Comparison of ENCODE assay signal across 17 cellular contexts in genomic region chr1:145828368-145829016, GRCh38. TPM values are rescaled to one million over a fixed set of nuclear protein-coding genes. Genes with fewer than 3 reads are reported as not detected.
DNase-seq lines count a peak whose midpoint lies in the region; ATAC-seq and TF ChIP-seq lines count a peak whose summit lies in the region.
"Had no signal": no experiment of that assay in that cellular context is flagged by ENCODE, and none has a peak within 500 bp of the region (broad histone marks: within the 10 kb centered on the region; RNA-seq: fewer than 3 reads in every experiment).

No MANE protein-coding gene starts in this region.

- POLR2A ChIA-PET in activated CD4-positive, alpha-beta memory T cell treated with anti-CD3 and anti-CD28 coated beads, Interleukin-2, amount 10 ng/mL, durations not matched to agents 7 days and 5 days (lab: Charles Lee): interaction anchor here (1.5 to 2.0 kb wide), 3 partner anchors 17 to 135 kb away, joined by 3 to 6 read pairs (median 3); partner anchors contain the start of gene NUDT17

- H3K4me1 ChIP-seq in thyroid gland: peaks cover 10 to 13% of the 10 kb centered on the region in 2 donors

- H3K4me1 Mint-ChIP-seq in activated T-cell treated with anti-CD3 and anti-CD28 coated beads, Interleukin-2, amount 50 U/mL, for 24 hours (ENCODE audit: low read depth): peaks cover 45% of the 10 kb centered on the region
- peaks cover 42% of the 10 kb centered on the region for H3K4me1 Mint-ChIP-seq in activated CD4-positive, alpha-beta memory T cell treated with anti-CD3 and anti-CD28 coated beads, Interleukin-2, amount 10 ng/mL, durations not matched to agents 7 days and 5 days

- peaks cover 54 to 56% of the 10 kb centered on the region in 2 donors for H3K36me3 ChIP-seq in thyroid gland

- H3K27me3 ChIP-seq in thyroid gland: no peaks in the 10 kb centered on the region
- H3K27me3 ChIP-seq: SJSA1 had no signal

- intact Hi-C loops in thyroid gland (cut with DNase I): no loop called here

- H3K9me3 Mint-ChIP-seq in activated T-cell treated with anti-CD3 and anti-CD28 coated beads, Interleukin-2, amount 50 U/mL, for 24 hours: no peaks in the 10 kb centered on the region
- H3K9me3 Mint-ChIP-seq in activated CD4-positive, alpha-beta memory T cell treated with anti-CD3 and anti-CD28 coated beads, Interleukin-2, amount 10 ng/mL, durations not matched to agents 7 days and 5 days: no peaks in the 10 kb centered on the region

- no peak for TF ChIP-seq CTCF in thyroid gland (IDR thresholded peaks at IDR 0.05)

- peak overlapping the region; percentile 21 for H3K4me3 Mint-ChIP-seq in activated T-cell treated with anti-CD3 and anti-CD28 coated beads, Interleukin-2, amount 50 U/mL, for 24 hours
- no peak overlapping the region for H3K4me3 Mint-ChIP-seq in activated CD4-positive, alpha-beta memory T cell treated with anti-CD3 and anti-CD28 coated beads, Interleukin-2, amount 10 ng/mL, durations not matched to agents 7 days and 5 days

- ATAC-seq in GM18498 (IDR thresholded peaks at IDR 0.05; ENCODE audit: unreplicated experiment): peak; percentile 30
- no peak for ATAC-seq in GM18907 (IDR thresholded peaks at IDR 0.05; ENCODE audit: unreplicated experiment)
- ATAC-seq: HCT116, PC-3 had no signal

- DNase-seq in activated T-cell treated with anti-CD3 and anti-CD28 coated beads, Interleukin-2, amount 50 U/mL, for 24 hours: no peak
- DNase-seq in activated T-cell treated with anti-CD3 and anti-CD28 coated beads, Interleukin-2, amount 50 U/mL, for 1 hour: no peak
- DNase-seq in activated CD4-positive, alpha-beta memory T cell treated with anti-CD3 and anti-CD28 coated beads, Interleukin-2, amount 10 ng/mL, durations not matched to agents 7 days and 5 days: no peak
- DNase-seq in erythroblast (lab: John Stamatoyannopoulos, UW): peak; percentile 93 to 94
- DNase-seq in SKM-1 (lab: John Stamatoyannopoulos, UW; ENCODE audit: unreplicated experiment): no peak
- no peak for DNase-seq in thyroid gland
- DNase-seq: caudate nucleus; effector CD8-positive, alpha-beta T cell; kidney glomerular epithelial cell; NCI-H187; NCI-H510A; PC-3; stimulated activated CD4-positive, alpha-beta T cell treated with anti-CD3 and anti-CD28 coated beads, Interleukin-12 subunit alpha, Interleukin-12 subunit beta, amount 100 ng/mL, for 4 hours had no signal

- peak; percentile 64 for TF ChIP-seq POLR2A in erythroblast (IDR thresholded peaks at IDR 0.05; ENCODE audit: low read length)
- no peak for TF ChIP-seq POLR2A in thyroid gland (IDR thresholded peaks at IDR 0.05)

- H3K27ac ChIP-seq in thyroid gland: no peak overlapping the region
- H3K27ac ChIP-seq: SJSA1 had no signal

- H3K9me3 ChIP-seq in thyroid gland: no peaks in the 10 kb centered on the region
- H3K9me3 ChIP-seq: SJSA1 had no signal

- peaks cover 84% of the 10 kb centered on the region for H3K36me3 Mint-ChIP-seq in activated T-cell treated with anti-CD3 and anti-CD28 coated beads, Interleukin-2, amount 50 U/mL, for 24 hours (ENCODE audit: low read depth)
- H3K36me3 Mint-ChIP-seq in activated CD4-positive, alpha-beta memory T cell treated with anti-CD3 and anti-CD28 coated beads, Interleukin-2, amount 10 ng/mL, durations not matched to agents 7 days and 5 days (ENCODE audit: low read depth): peaks cover 78% of the 10 kb centered on the region

- no peaks in the 10 kb centered on the region for H3K27me3 Mint-ChIP-seq in activated T-cell treated with anti-CD3 and anti-CD28 coated beads, Interleukin-2, amount 50 U/mL, for 24 hours
- no peaks in the 10 kb centered on the region for H3K27me3 Mint-ChIP-seq in activated CD4-positive, alpha-beta memory T cell treated with anti-CD3 and anti-CD28 coated beads, Interleukin-2, amount 10 ng/mL, durations not matched to agents 7 days and 5 days

- no peak overlapping the region for H3K4me3 ChIP-seq in thyroid gland (replicated peaks in 1 of 3)
- H3K4me3 ChIP-seq: SJSA1 had no signal

- CTCF ChIA-PET in activated CD4-positive, alpha-beta memory T cell treated with anti-CD3 and anti-CD28 coated beads, Interleukin-2, amount 10 ng/mL, durations not matched to agents 7 days and 5 days (lab: Charles Lee): interaction anchor here (0.6 to 2.5 kb wide), 4 partner anchors 17 to 179 kb away, joined by 3 to 15 read pairs (median 3); partner anchors contain the start of gene NUDT17

- H3K27ac Mint-ChIP-seq in activated T-cell treated with anti-CD3 and anti-CD28 coated beads, Interleukin-2, amount 50 U/mL, for 24 hours: peak overlapping the region; percentile 92
- H3K27ac Mint-ChIP-seq in activated CD4-positive, alpha-beta memory T cell treated with anti-CD3 and anti-CD28 coated beads, Interleukin-2, amount 10 ng/mL, durations not matched to agents 7 days and 5 days: peak overlapping the region; percentile 29

RNA-seq across cellular contexts. Expression of gene POLR3C, which starts 4.5 kb away (rescaled TPM):
- total RNA-seq in activated CD4-positive, alpha-beta memory T cell treated with anti-CD3 and anti-CD28 coated beads, Interleukin-2, amount 10 ng/mL, durations not matched to agents 7 days and 5 days: 10 to 100 TPM; 29.7 to 32.1 TPM
- 10 to 100 TPM; 28.0 to 36.5 (median 32.7) TPM for total RNA-seq in thyroid gland

RNA-seq across cellular contexts. Expression of gene RNF115, which starts 4.6 kb away (rescaled TPM):
- total RNA-seq in activated CD4-positive, alpha-beta memory T cell treated with anti-CD3 and anti-CD28 coated beads, Interleukin-2, amount 10 ng/mL, durations not matched to agents 7 days and 5 days: 10 to 100 TPM; 12.9 to 13.1 TPM
- total RNA-seq in thyroid gland: 10 to 100 TPM; 17.2 to 33.9 (median 25.4) TPM

RNA-seq across cellular contexts. Expression of gene NUDT17, which starts 16.9 kb away (rescaled TPM):
- 1 to 10 TPM; 2.5 to 2.7 TPM for total RNA-seq in activated CD4-positive, alpha-beta memory T cell treated with anti-CD3 and anti-CD28 coated beads, Interleukin-2, amount 10 ng/mL, durations not matched to agents 7 days and 5 days
- 1 to 10 TPM; 2.4 to 4.6 (median 3.4) TPM for total RNA-seq in thyroid gland

RNA-seq across cellular contexts. Expression of gene PIAS3, which starts 30.4 kb away (rescaled TPM):
- 10 to 100 TPM; 21.2 to 21.7 TPM for total RNA-seq in activated CD4-positive, alpha-beta memory T cell treated with anti-CD3 and anti-CD28 coated beads, Interleukin-2, amount 10 ng/mL, durations not matched to agents 7 days and 5 days
- 10 to 100 TPM; 16.9 to 22.8 (median 20.3) TPM for total RNA-seq in thyroid gland

RNA-seq across cellular contexts. Expression of gene ANKRD35, which starts 57.2 kb away (rescaled TPM):
- total RNA-seq in activated CD4-positive, alpha-beta memory T cell treated with anti-CD3 and anti-CD28 coated beads, Interleukin-2, amount 10 ng/mL, durations not matched to agents 7 days and 5 days: under 1 TPM; 0.33 to 0.35 TPM
- 1 to 10 TPM in 3 of 4 donors, under 1 TPM in 1; 0.58 to 3.8 (median 1.7) TPM for total RNA-seq in thyroid gland
- total RNA-seq: SJSA1 had no signal

Comparison
In these comparisons a context has a peak if more than half of its experiments do, and no peak if none do; other contexts are left out.
1. DNase-seq: peak in erythroblast (2 of 2); none in activated T-cell treated with anti-CD3 and anti-CD28 coated beads, Interleukin-2, amount 50 U/mL, for 24 hours (single experiment), activated T-cell treated with anti-CD3 and anti-CD28 coated beads, Interleukin-2, amount 50 U/mL, for 1 hour (single experiment), activated CD4-positive, alpha-beta memory T cell treated with anti-CD3 and anti-CD28 coated beads, Interleukin-2, amount 10 ng/mL, durations not matched to agents 7 days and 5 days (single experiment), SKM-1 (single experiment) and thyroid gland (0 of 2).